In the genomic region with DNA sequence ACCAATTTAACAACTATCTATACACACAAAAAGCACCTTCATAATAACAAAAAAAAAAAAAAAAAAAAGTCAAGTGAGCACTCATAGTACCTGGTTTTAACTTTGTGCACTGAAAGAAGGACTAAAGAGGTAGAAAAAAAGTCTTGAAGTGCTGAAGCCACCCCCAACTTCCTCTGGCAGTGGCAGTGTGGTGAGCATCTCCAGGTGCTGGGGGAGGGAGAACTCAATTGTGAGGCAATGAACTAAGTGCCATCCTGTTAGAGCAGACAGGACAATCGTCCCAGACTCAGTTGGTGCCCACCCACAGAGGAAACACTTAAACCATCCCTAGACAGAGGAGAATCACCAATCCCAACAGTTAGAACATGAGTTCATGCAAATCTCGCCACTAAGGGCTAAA, we compare ENCODE assay signal across 28 cellular contexts. TPM values are rescaled to one million over a fixed set of nuclear protein-coding genes. Genes with fewer than 3 reads are reported as not detected.
DNase-seq lines count a peak whose midpoint lies in the region; ATAC-seq, FAIRE-seq and TF ChIP-seq lines count a peak whose summit lies in the region.
"Had no signal": no experiment of that assay in that cellular context is flagged by ENCODE, and none has a peak within 500 bp of the region (broad histone marks: within the 10 kb centered on the region; RNA-seq: fewer than 3 reads in every experiment).

No MANE protein-coding gene starts in this region.

- H3K14ac ChIP-seq in H1 (ENCODE audit: insufficient read length): no peak overlapping the region

- TF ChIP-seq RAD21 in H1 (IDR thresholded peaks at IDR 0.05 in 1 of 2, conservative IDR thresholded peaks at IDR 0.05 in 1 of 2; ENCODE audit: low read depth in 2 of 2, low read length in 2 of 2): no peak

- ATAC-seq in activated naive CD8-positive, alpha-beta T cell treated with anti-CD3 and anti-CD28 coated beads, Interleukin-2, amount 10 ng/mL, durations not matched to agents 7 days and 5 days (ENCODE audit: low read depth): peak; percentile 89
- ATAC-seq in WTC11: peak; percentile 57; the same call in 1 of the 2 replicates
- ATAC-seq: A549, HCT116 had no signal

- peaks cover 6% of the 10 kb centered on the region for H3K4me1 Mint-ChIP-seq in activated naive CD8-positive, alpha-beta T cell treated with anti-CD3 and anti-CD28 coated beads, Interleukin-2, amount 10 ng/mL, durations not matched to agents 7 days and 5 days
- H3K4me1 Mint-ChIP-seq in activated naive CD8-positive, alpha-beta T cell treated with anti-CD3 and anti-CD28 coated beads for 36 hours: peaks cover 4% of the 10 kb centered on the region
- H3K4me1 Mint-ChIP-seq in WTC11: peaks cover 6% of the 10 kb centered on the region
- H3K4me1 Mint-ChIP-seq: CD14-positive monocyte; CD8-positive, alpha-beta memory T cell had no signal

- POLR2A ChIA-PET in activated naive CD8-positive, alpha-beta T cell treated with anti-CD3 and anti-CD28 coated beads, Interleukin-2, amount 10 ng/mL, durations not matched to agents 7 days and 5 days (lab: Charles Lee): no interaction called here
- POLR2A ChIA-PET in WTC11 (lab: Charles Lee) (no interaction called here), H1 (lab: Charles Lee; ENCODE audit: partially characterized antibody) (no interaction called here)

- no peak overlapping the region for H4K91ac ChIP-seq in H1 (replicated peaks; ENCODE audit: insufficient read length, low read length)

- no peak overlapping the region for H3K4me3 Mint-ChIP-seq in activated naive CD8-positive, alpha-beta T cell treated with anti-CD3 and anti-CD28 coated beads, Interleukin-2, amount 10 ng/mL, durations not matched to agents 7 days and 5 days
- H3K4me3 Mint-ChIP-seq in activated naive CD8-positive, alpha-beta T cell treated with anti-CD3 and anti-CD28 coated beads for 36 hours: no peak overlapping the region
- no peak overlapping the region for H3K4me3 Mint-ChIP-seq in WTC11
- H3K4me3 Mint-ChIP-seq: CD14-positive monocyte; CD4-positive, alpha-beta T cell; CD8-positive, alpha-beta memory T cell; HFFc6 had no signal

- TF ChIP-seq EP300 in H1 (IDR thresholded peaks at IDR 0.05; ENCODE audit: borderline replicate concordance in 1 of 2, low read depth in 2 of 2, low read length in 2 of 2): no peak

- no peak overlapping the region for H2AK5ac ChIP-seq in H1 (ENCODE audit: low read depth, low read length)

- H2BK20ac ChIP-seq in H1 (ENCODE audit: low read length): no peak overlapping the region

- H3K4ac ChIP-seq in H1 (replicated peaks; ENCODE audit: insufficient read length, low read depth, low read length): no peak overlapping the region

- H4K5ac ChIP-seq in H1 (ENCODE audit: insufficient read length, low read depth, low read length): no peak overlapping the region

- H3K4me3 ChIP-seq in H1 (ENCODE audit: extremely low read depth in 1 of 4, insufficient read depth in 2 of 4, low read depth in 3 of 4, low read length in 4 of 4) (no peak overlapping the region), HAP-1 (no peak overlapping the region)
- H3K4me3 ChIP-seq: A549; BLaER1 treated with 17β-estradiol and CSF1 and Interleukin-3, amounts not matched to agents 10 nM and 100 nM had no signal

- H3K36me3 ChIP-seq in H1 (ENCODE audit: control insufficient read depth in 2 of 4, insufficient read depth in 4 of 4, low read length in 3 of 4): no peaks in the 10 kb centered on the region
- no peaks in the 10 kb centered on the region for H3K36me3 ChIP-seq in HAP-1 (replicated peaks)
- H3K36me3 ChIP-seq: BE2C; BLaER1 treated with 17β-estradiol and CSF1 and Interleukin-3, amounts not matched to agents 10 nM and 100 nM had no signal

- DNase-seq in activated naive CD8-positive, alpha-beta T cell treated with anti-CD3 and anti-CD28 coated beads, Interleukin-2, amount 10 ng/mL, durations not matched to agents 7 days and 5 days: no peak
- no peak for DNase-seq in activated naive CD8-positive, alpha-beta T cell treated with anti-CD3 and anti-CD28 coated beads for 36 hours
- no peak for DNase-seq in WTC11 (ENCODE audit: low spot score)
- no peak for DNase-seq in H1 (ENCODE audit: low read depth in 1 of 2, low spot score in 2 of 2)
- no peak for DNase-seq in HAP-1 (ENCODE audit: low spot score in 2 of 2)
- no peak for DNase-seq in effector CD4-positive, alpha-beta T cell
- no peak for DNase-seq in activated gamma-delta T cell (lab: John Stamatoyannopoulos, UW)
- DNase-seq: 8988T; ACHN; AML-193; BE2C; CD4-positive, alpha-beta T cell; CD8-positive, alpha-beta memory T cell; DMS 273 treated with DMSO at 0.1 percent for 48 hours; DMS79; GF-D8; GOT3; H7; HFFc6 had no signal

- peaks cover 15% of the 10 kb centered on the region for H3K27me3 Mint-ChIP-seq in activated naive CD8-positive, alpha-beta T cell treated with anti-CD3 and anti-CD28 coated beads, Interleukin-2, amount 10 ng/mL, durations not matched to agents 7 days and 5 days
- H3K27me3 Mint-ChIP-seq in activated naive CD8-positive, alpha-beta T cell treated with anti-CD3 and anti-CD28 coated beads for 36 hours: peaks cover 2% of the 10 kb centered on the region
- H3K27me3 Mint-ChIP-seq in WTC11 (ENCODE audit: low read depth): no peaks in the 10 kb centered on the region; the same call in 1 of the 2 replicates

- no peak overlapping the region for H3K9ac ChIP-seq in H1 (replicated peaks in 1 of 4; ENCODE audit: extremely low read depth in 1 of 4, low read depth in 3 of 4, low read length in 3 of 4)
- H3K9ac ChIP-seq: BLaER1 treated with 17β-estradiol and CSF1 and Interleukin-3, amounts not matched to agents 10 nM and 100 nM had no signal

- no peak for TF ChIP-seq CTCF in WTC11 (IDR thresholded peaks at IDR 0.05)
- no peak for TF ChIP-seq CTCF in H1 (IDR thresholded peaks at IDR 0.05; ENCODE audit: control extremely low read depth in 1 of 3, insufficient read depth in 1 of 3, low read depth in 1 of 3, low read length in 3 of 3)

- no peak overlapping the region for H2BK12ac ChIP-seq in H1 (ENCODE audit: low read depth, low read length)

- in situ Hi-C loops in HAP-1 (cut with MboI; ENCODE audit: low sequenced_read_pairs): no loop called here

- no peak overlapping the region for H3K23ac ChIP-seq in H1 (ENCODE audit: insufficient read length)

- FAIRE-seq in H1 (lab: Jason Lieb, UNC): no peak
- FAIRE-seq: A549, D721Med, GM12891, GM18507 had no signal

- H3K18ac ChIP-seq in H1 (ENCODE audit: extremely low read depth, low read length): no peak overlapping the region

- no peaks in the 10 kb centered on the region for H3K79me1 ChIP-seq in H1 (ENCODE audit: low read depth, low read length)

- TF ChIP-seq POLR2A in H1 (IDR thresholded peaks at IDR 0.05; ENCODE audit: control extremely low read depth in 1 of 2, low read depth in 2 of 2, low read length in 2 of 2): no peak

- WGBS in H1 (ENCODE audit: extremely low coverage in 1 of 2, insufficient coverage in 1 of 2, insufficient read length in 1 of 2, insufficient replicate concordance in 2 of 2, low coverage in 1 of 2, low lambda C conversion rate in 2 of 2, missing lambda C conversion rate in 1 of 2), 2 experiments: 74% methylated on average over 2 of the region's 2 CpGs; no CpG with 5 or more reads in 1 of the 2 experiments

- no peak overlapping the region for H4K8ac ChIP-seq in H1 (ENCODE audit: extremely low read depth, insufficient read depth, low read length)

- CTCF ChIA-PET in WTC11 (lab: Charles Lee): interaction anchor here (0.8 kb wide), 1 partner anchor 17 kb away, joined by 3 read pairs; no protein-coding TSS in a partner anchor
- CTCF ChIA-PET in H1 (lab: Charles Lee; ENCODE audit: partially characterized antibody): interaction anchor here (1.3 to 1.4 kb wide), 2 partner anchors 16 to 335 kb away, joined by 4 read pairs; no protein-coding TSS in a partner anchor

- no peak overlapping the region for H2BK120ac ChIP-seq in H1 (replicated peaks; ENCODE audit: low read depth, low read length)

- H3K4me1 ChIP-seq in H1 (replicated peaks in 1 of 4; ENCODE audit: control insufficient read depth in 3 of 4, insufficient read depth in 4 of 4, low read length in 3 of 4) (no peaks in the 10 kb centered on the region), HAP-1 (no peaks in the 10 kb centered on the region)
- H3K4me1 ChIP-seq: A549, BE2C had no signal

- no peaks in the 10 kb centered on the region for H3K36me3 Mint-ChIP-seq in activated naive CD8-positive, alpha-beta T cell treated with anti-CD3 and anti-CD28 coated beads, Interleukin-2, amount 10 ng/mL, durations not matched to agents 7 days and 5 days
- H3K36me3 Mint-ChIP-seq in activated naive CD8-positive, alpha-beta T cell treated with anti-CD3 and anti-CD28 coated beads for 36 hours: no peaks in the 10 kb centered on the region
- no peaks in the 10 kb centered on the region for H3K36me3 Mint-ChIP-seq in WTC11
- H3K36me3 Mint-ChIP-seq: CD8-positive, alpha-beta memory T cell had no signal

- no peaks in the 10 kb centered on the region for H3K9me3 Mint-ChIP-seq in activated naive CD8-positive, alpha-beta T cell treated with anti-CD3 and anti-CD28 coated beads, Interleukin-2, amount 10 ng/mL, durations not matched to agents 7 days and 5 days
- H3K9me3 Mint-ChIP-seq in activated naive CD8-positive, alpha-beta T cell treated with anti-CD3 and anti-CD28 coated beads for 36 hours: no peaks in the 10 kb centered on the region
- H3K9me3 Mint-ChIP-seq in WTC11: no peaks in the 10 kb centered on the region
- H3K9me3 Mint-ChIP-seq: CD4-positive, alpha-beta T cell; CD8-positive, alpha-beta memory T cell had no signal

- peak overlapping the region; percentile 8 for H3K27ac Mint-ChIP-seq in activated naive CD8-positive, alpha-beta T cell treated with anti-CD3 and anti-CD28 coated beads, Interleukin-2, amount 10 ng/mL, durations not matched to agents 7 days and 5 days
- H3K27ac Mint-ChIP-seq in activated naive CD8-positive, alpha-beta T cell treated with anti-CD3 and anti-CD28 coated beads for 36 hours: no peak overlapping the region
- no peak overlapping the region for H3K27ac Mint-ChIP-seq in WTC11
- H3K27ac Mint-ChIP-seq: CD14-positive monocyte; CD4-positive, alpha-beta T cell; CD8-positive, alpha-beta memory T cell; HFFc6 had no signal

- H3K56ac ChIP-seq in H1 (replicated peaks; ENCODE audit: insufficient read length, low read depth, low read length): no peak overlapping the region

- no peak overlapping the region for H3K27ac ChIP-seq in H1 (ENCODE audit: low read depth, low read length)
- H3K27ac ChIP-seq: A549; BLaER1 treated with 17β-estradiol and CSF1 and Interleukin-3, amounts not matched to agents 10 nM and 100 nM had no signal

- no peak overlapping the region for H2BK15ac ChIP-seq in H1 (ENCODE audit: low read length)

- no peaks in the 10 kb centered on the region for H4K20me1 ChIP-seq in H1 (replicated peaks in 1 of 2; ENCODE audit: control insufficient read depth in 1 of 2, insufficient read depth in 2 of 2, low read length in 2 of 2)
- H4K20me1 ChIP-seq: BLaER1 treated with 17β-estradiol and CSF1 and Interleukin-3, amounts not matched to agents 10 nM and 100 nM had no signal

- H3K4me2 ChIP-seq in H1 (ENCODE audit: insufficient read depth in 1 of 2, low read depth in 2 of 2, low read length in 2 of 2): no peak overlapping the region
- H3K4me2 ChIP-seq: A549; BLaER1 treated with 17β-estradiol and CSF1 and Interleukin-3, amounts not matched to agents 10 nM and 100 nM had no signal

- H3K23me2 ChIP-seq in H1 (ENCODE audit: low read depth, low read length): no peaks in the 10 kb centered on the region

- peak overlapping the region; percentile 76 for H2AFZ ChIP-seq in H1 (ENCODE audit: low read length)

- no peaks in the 10 kb centered on the region for H3K9me3 ChIP-seq in H1 (ENCODE audit: insufficient read depth in 2 of 2, low read depth in 1 of 2, low read length in 1 of 2)
- no peaks in the 10 kb centered on the region for H3K9me3 ChIP-seq in HAP-1
- H3K9me3 ChIP-seq: A549; BE2C; BLaER1 treated with 17β-estradiol and CSF1 and Interleukin-3, amounts not matched to agents 10 nM and 100 nM had no signal

- no peaks in the 10 kb centered on the region for H3K27me3 ChIP-seq in H1 (replicated peaks in 1 of 4; ENCODE audit: control insufficient read depth in 3 of 4, extremely low read depth in 1 of 4, insufficient read depth in 3 of 4, low read length in 3 of 4)
- no peaks in the 10 kb centered on the region for H3K27me3 ChIP-seq in HAP-1 (ENCODE audit: low read depth)
- H3K27me3 ChIP-seq: BE2C; BLaER1 treated with 17β-estradiol and CSF1 and Interleukin-3, amounts not matched to agents 10 nM and 100 nM had no signal

- no peaks in the 10 kb centered on the region for H3K79me2 ChIP-seq in H1 (ENCODE audit: control insufficient read depth in 1 of 2, insufficient read depth in 2 of 2, low read length in 2 of 2)

- no peak overlapping the region for H2BK5ac ChIP-seq in H1 (ENCODE audit: low read depth, low read length)

RNA-seq across cellular contexts. Expression of a gene that starts 22.7 kb away (rescaled TPM):
- total RNA-seq in activated naive CD8-positive, alpha-beta T cell treated with anti-CD3 and anti-CD28 coated beads, Interleukin-2, amount 10 ng/mL, durations not matched to agents 7 days and 5 days: not detected
- total RNA-seq in activated naive CD8-positive, alpha-beta T cell treated with anti-CD3 and anti-CD28 coated beads for 36 hours: not detected
- total RNA-seq in WTC11 (2021): not detected in 3 replicates
- not detected in 2 replicates for total RNA-seq in H1 (2021; fragmentation: NEBNext Ultra II Directional; extraction: Animal tissue kit (Norgen Biotek cat#: 25700))
- not detected in 2 replicates for polyA plus RNA-seq in H1 (2011; rRNA removed)
- polyA plus RNA-seq in H1 (2011; cell fraction: cytosol; rRNA removed): not detected
- not detected for polyA plus RNA-seq in H1 (2011; cell fraction: nucleus; rRNA removed)
- not detected in 4 replicates for polyA plus RNA-seq in H1 (2012, experiment 1 of 2)
- not detected for polyA plus RNA-seq in H1 (2012, experiment 2 of 2)
- not detected for polyA plus RNA-seq in H1 (2013, experiment 1 of 2)
- polyA plus RNA-seq in H1 (2013, experiment 2 of 2): not detected
- not detected in 2 replicates for polyA minus RNA-seq in H1 (2011; rRNA and poly(A)+ RNA removed)
- not detected for polyA minus RNA-seq in H1 (2011; cell fraction: cytosol; rRNA and poly(A)+ RNA removed)
- not detected for polyA minus RNA-seq in H1 (2011; cell fraction: nucleus; rRNA and poly(A)+ RNA removed)
- total RNA-seq: CD4-positive, alpha-beta T cell; CD8-positive, alpha-beta memory T cell; Daoy; G401; H7; HFFc6 had no signal
- polyA plus RNA-seq: A549; CD14-positive monocyte; CD8-positive, alpha-beta memory T cell had no signal

RNA-seq across cellular contexts. Expression of a gene that starts 39.9 kb away (rescaled TPM):
- not detected for total RNA-seq in activated naive CD8-positive, alpha-beta T cell treated with anti-CD3 and anti-CD28 coated beads, Interleukin-2, amount 10 ng/mL, durations not matched to agents 7 days and 5 days
- total RNA-seq in activated naive CD8-positive, alpha-beta T cell treated with anti-CD3 and anti-CD28 coated beads for 36 hours: not detected
- total RNA-seq in WTC11 (2021): 0.05 to 0.07 TPM in 2 of 3 replicates, not detected in the other
- not detected in 2 replicates for total RNA-seq in H1 (2021; fragmentation: NEBNext Ultra II Directional; extraction: Animal tissue kit (Norgen Biotek cat#: 25700))
- 0.05 TPM in 1 of 2 replicates, not detected in the other for polyA plus RNA-seq in H1 (2011; rRNA removed)
- 0.08 TPM for polyA plus RNA-seq in H1 (2011; cell fraction: cytosol; rRNA removed)
- polyA plus RNA-seq in H1 (2011; cell fraction: nucleus; rRNA removed): 0.67 TPM
- polyA plus RNA-seq in H1 (2012, experiment 1 of 2): not detected in 4 replicates
- polyA plus RNA-seq in H1 (2012, experiment 2 of 2): not detected
- polyA plus RNA-seq in H1 (2013, experiment 1 of 2): not detected
- not detected for polyA plus RNA-seq in H1 (2013, experiment 2 of 2)
- 1.0 and 1.5 TPM in 2 replicates for polyA minus RNA-seq in H1 (2011; rRNA and poly(A)+ RNA removed)
- polyA minus RNA-seq in H1 (2011; cell fraction: cytosol; rRNA and poly(A)+ RNA removed): not detected
- 1.2 TPM for polyA minus RNA-seq in H1 (2011; cell fraction: nucleus; rRNA and poly(A)+ RNA removed)
- total RNA-seq: CD4-positive, alpha-beta T cell; CD8-positive, alpha-beta memory T cell; Daoy; G401; H7; HFFc6 had no signal
- polyA plus RNA-seq: A549; CD14-positive monocyte; CD8-positive, alpha-beta memory T cell had no signal

RNA-seq across cellular contexts. Expression of a gene that starts 59.2 kb away (rescaled TPM):
- not detected for total RNA-seq in activated naive CD8-positive, alpha-beta T cell treated with anti-CD3 and anti-CD28 coated beads, Interleukin-2, amount 10 ng/mL, durations not matched to agents 7 days and 5 days
- total RNA-seq in activated naive CD8-positive, alpha-beta T cell treated with anti-CD3 and anti-CD28 coated beads for 36 hours: not detected
- total RNA-seq in WTC11 (2021): not detected in 3 replicates
- not detected in 2 replicates for total RNA-seq in H1 (2021; fragmentation: NEBNext Ultra II Directional; extraction: Animal tissue kit (Norgen Biotek cat#: 25700))
- polyA plus RNA-seq in H1 (2011; rRNA removed): not detected in 2 replicates
- polyA plus RNA-seq in H1 (2011; cell fraction: cytosol; rRNA removed): not detected
- not detected for polyA plus RNA-seq in H1 (2011; cell fraction: nucleus; rRNA removed)
- not detected in 4 replicates for polyA plus RNA-seq in H1 (2012, experiment 1 of 2)
- polyA plus RNA-seq in H1 (2012, experiment 2 of 2): not detected
- not detected for polyA plus RNA-seq in H1 (2013, experiment 1 of 2)
- polyA plus RNA-seq in H1 (2013, experiment 2 of 2): not detected
- not detected in 2 replicates for polyA minus RNA-seq in H1 (2011; rRNA and poly(A)+ RNA removed)
- not detected for polyA minus RNA-seq in H1 (2011; cell fraction: cytosol; rRNA and poly(A)+ RNA removed)
- not detected for polyA minus RNA-seq in H1 (2011; cell fraction: nucleus; rRNA and poly(A)+ RNA removed)
- total RNA-seq: CD4-positive, alpha-beta T cell; CD8-positive, alpha-beta memory T cell; Daoy; G401; H7; HFFc6 had no signal
- polyA plus RNA-seq: A549; CD14-positive monocyte; CD8-positive, alpha-beta memory T cell had no signal
